9 cellular contexts compared by ENCODE assay signal in the genomic region with DNA sequence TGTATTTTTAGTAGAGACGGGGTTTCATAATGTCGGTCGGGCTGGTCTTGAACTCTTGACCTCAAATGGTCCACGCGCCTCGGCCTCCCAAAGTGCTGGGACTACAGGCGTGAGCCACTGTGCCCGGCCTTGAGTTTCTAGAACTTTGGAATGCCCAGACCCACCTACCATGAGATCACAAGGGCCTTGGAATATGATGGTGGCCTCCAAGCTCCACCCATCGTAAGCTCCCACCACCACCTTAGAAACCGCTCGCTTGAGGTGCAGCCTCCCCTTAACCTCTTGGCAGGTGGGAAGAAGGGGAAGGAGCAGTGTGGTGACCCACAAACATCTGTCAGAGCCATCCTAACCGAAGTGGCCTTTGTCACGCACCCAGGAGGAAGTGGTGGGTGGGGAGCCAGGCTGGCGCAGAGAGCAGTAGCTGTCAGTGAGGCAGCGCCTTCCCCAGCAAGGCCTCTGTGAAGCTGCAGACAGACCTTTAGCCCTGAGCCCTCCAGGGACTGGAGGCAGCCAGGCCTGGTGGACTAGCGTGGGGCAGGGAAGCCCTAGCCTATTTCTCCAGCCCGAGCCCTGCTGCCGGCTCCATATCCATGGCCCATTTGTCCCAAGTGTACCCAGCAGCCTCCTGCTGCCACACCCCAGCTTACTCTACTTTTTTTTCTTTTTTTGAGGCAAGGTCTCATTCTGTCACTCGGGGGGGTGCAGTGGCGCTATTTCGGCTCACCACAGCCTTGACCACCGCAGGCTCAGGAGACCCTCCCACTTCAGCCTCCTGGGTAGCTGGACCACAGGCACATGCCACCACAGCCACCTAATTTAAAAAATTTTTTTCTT. TPM values are rescaled to one million over a fixed set of nuclear protein-coding genes. Genes with fewer than 3 reads are reported as not detected.
DNase-seq lines count a peak whose midpoint lies in the region; ATAC-seq, FAIRE-seq and TF ChIP-seq lines count a peak whose summit lies in the region.
"Had no signal": no experiment of that assay in that cellular context is flagged by ENCODE, and none has a peak within 500 bp of the region (broad histone marks: within the 10 kb centered on the region; RNA-seq: fewer than 3 reads in every experiment).

No MANE protein-coding gene starts in this region.

- H3K4me1 Mint-ChIP-seq in WTC11, result no peaks in the 10 kb centered on the region; the same call in 1 of the 2 replicates

- H3K4me1 ChIP-seq in osteoblast (ENCODE audit: insufficient read depth, low read length), result no peaks in the 10 kb centered on the region
- H3K4me1 ChIP-seq in PC-3 (ENCODE audit: insufficient read depth, low read length), result no peaks in the 10 kb centered on the region

- no peak overlapping the region for H2AFZ ChIP-seq in osteoblast (ENCODE audit: low read length)
- no peak overlapping the region for H2AFZ ChIP-seq in PC-3 (ENCODE audit: low read length)

- no TSS peak for BruUV-seq in PC-3 (replicated peaks; lab: Mats Ljungman, UMichigan)

- no peak overlapping the region for H3K9ac ChIP-seq in PC-3 (ENCODE audit: low read length)

- POLR2A ChIA-PET in WTC11 (lab: Charles Lee) (no interaction called here), PC-3 (lab: Charles Lee; ENCODE audit: unreplicated experiment) (no interaction called here)

- DNase-seq in GM19239 (ENCODE audit: insufficient read length, low spot score) (peak; percentile 32), WTC11 (ENCODE audit: low spot score) (no peak), osteoblast (ENCODE audit: insufficient read length, low spot score, missing footprints) (no peak), PC-3 (no peak), amniotic stem cell (lab: John Stamatoyannopoulos, UW) (no peak)
- DNase-seq in effector CD4-positive, alpha-beta T cell, result peak; percentile 51
- DNase-seq in stimulated activated CD8-positive, alpha-beta memory T cell treated with anti-CD3 and anti-CD28 coated beads, Interleukin-12 subunit alpha, Interleukin-12 subunit beta, amount 100 ng/mL, for 24 hours (ENCODE audit: extremely low read depth), result peak; percentile 74

- peak; percentile 98 for FAIRE-seq in GM19239 (lab: Jason Lieb, UNC)

- H3K4me2 ChIP-seq in osteoblast (ENCODE audit: insufficient read depth, low read length), result no peak overlapping the region
- H3K4me2 ChIP-seq in PC-3 (ENCODE audit: low read length), result no peak overlapping the region

- no peaks in the 10 kb centered on the region for H3K9me2 ChIP-seq in PC-3 (replicated peaks; ENCODE audit: low read length)

- H3K27ac ChIP-seq in osteoblast (ENCODE audit: low read depth, low read length) (no peak overlapping the region), PC-3 (ENCODE audit: low read length) (no peak overlapping the region)
- H3K27ac ChIP-seq: VCaP had no signal

- H3K36me3 ChIP-seq in osteoblast (ENCODE audit: insufficient read depth, low read length) (no peaks in the 10 kb centered on the region), PC-3 (ENCODE audit: low read depth, low read length) (no peaks in the 10 kb centered on the region)

- peaks cover 3% of the 10 kb centered on the region; the same call in 1 of the 2 replicates for H3K27me3 Mint-ChIP-seq in WTC11 (ENCODE audit: low read depth)

- no peaks in the 10 kb centered on the region for H3F3A ChIP-seq in PC-3 (ENCODE audit: low read length, unreplicated experiment)

- peak; percentile 83 for ATAC-seq in HG03196 (IDR thresholded peaks at IDR 0.05; ENCODE audit: unreplicated experiment)
- ATAC-seq in WTC11, result no peak; the same call in 1 of the 2 replicates
- no peak for ATAC-seq in PC-3

- H3K9me3 ChIP-seq in osteoblast (ENCODE audit: low read depth, low read length), result no peaks in the 10 kb centered on the region
- no peaks in the 10 kb centered on the region for H3K9me3 ChIP-seq in PC-3 (ENCODE audit: low read length)

- H3K4me3 Mint-ChIP-seq in WTC11, result no peak overlapping the region

- H3K4me3 ChIP-seq in osteoblast (ENCODE audit: insufficient read depth, low read length) (no peak overlapping the region), PC-3 (ENCODE audit: low read length) (no peak overlapping the region)

- no peaks in the 10 kb centered on the region for H3K9me3 Mint-ChIP-seq in WTC11

- no peaks in the 10 kb centered on the region for H4K20me1 ChIP-seq in osteoblast (ENCODE audit: insufficient read depth, low read length)
- H4K20me1 ChIP-seq in PC-3 (ENCODE audit: low read length), result no peaks in the 10 kb centered on the region

- no peaks in the 10 kb centered on the region for H3K36me3 Mint-ChIP-seq in WTC11

- no peaks in the 10 kb centered on the region for H3K79me2 ChIP-seq in osteoblast (ENCODE audit: insufficient read depth, low read length)
- no peaks in the 10 kb centered on the region for H3K79me2 ChIP-seq in PC-3 (ENCODE audit: low read length)

- intact Hi-C loops in PC-3 (cut with micrococcal nuclease), result no loop called here

- no peaks in the 10 kb centered on the region for H3K27me3 ChIP-seq in osteoblast (ENCODE audit: insufficient read depth, low read length)
- no peaks in the 10 kb centered on the region for H3K27me3 ChIP-seq in PC-3 (ENCODE audit: low read length)

- H3K27ac Mint-ChIP-seq in WTC11, result no peak overlapping the region

- no peak for TF ChIP-seq CTCF in WTC11 (IDR thresholded peaks at IDR 0.05)
- no peak for TF ChIP-seq CTCF in osteoblast (IDR thresholded peaks at IDR 0.05; ENCODE audit: extremely low read depth, low read depth, low read length)
- TF ChIP-seq CTCF in PC-3 (conservative IDR thresholded peaks at IDR 0.05; ENCODE audit: low read depth, low read length), result no peak

- CTCF ChIA-PET in WTC11 (lab: Charles Lee), result interaction anchor here (0.9 to 4.3 kb wide), 4 partner anchors 9 to 156 kb away, joined by 3 to 25 read pairs (median 4); a partner anchor contains a TSS
- CTCF ChIA-PET in PC-3 (lab: Charles Lee), result no interaction called here

TF ChIP-seq in WTC11, 78 proteins besides CTCF, POLR2A, EP300 and RAD21:
- TF ChIP-seq RORB (CRISPR knock-in tag; IDR thresholded peaks at IDR 0.05) (no peak), ETV6 (CRISPR knock-in tag; IDR thresholded peaks at IDR 0.05) (no peak), FOXP1 (CRISPR knock-in tag; IDR thresholded peaks at IDR 0.05; ENCODE audit: borderline replicate concordance) (0 out of 2 replicates have a peak, but pooled peaks have one; percentile 23), CREM (CRISPR knock-in tag; IDR thresholded peaks at IDR 0.05) (no peak)
- TF ChIP-seq, protein P1, sequence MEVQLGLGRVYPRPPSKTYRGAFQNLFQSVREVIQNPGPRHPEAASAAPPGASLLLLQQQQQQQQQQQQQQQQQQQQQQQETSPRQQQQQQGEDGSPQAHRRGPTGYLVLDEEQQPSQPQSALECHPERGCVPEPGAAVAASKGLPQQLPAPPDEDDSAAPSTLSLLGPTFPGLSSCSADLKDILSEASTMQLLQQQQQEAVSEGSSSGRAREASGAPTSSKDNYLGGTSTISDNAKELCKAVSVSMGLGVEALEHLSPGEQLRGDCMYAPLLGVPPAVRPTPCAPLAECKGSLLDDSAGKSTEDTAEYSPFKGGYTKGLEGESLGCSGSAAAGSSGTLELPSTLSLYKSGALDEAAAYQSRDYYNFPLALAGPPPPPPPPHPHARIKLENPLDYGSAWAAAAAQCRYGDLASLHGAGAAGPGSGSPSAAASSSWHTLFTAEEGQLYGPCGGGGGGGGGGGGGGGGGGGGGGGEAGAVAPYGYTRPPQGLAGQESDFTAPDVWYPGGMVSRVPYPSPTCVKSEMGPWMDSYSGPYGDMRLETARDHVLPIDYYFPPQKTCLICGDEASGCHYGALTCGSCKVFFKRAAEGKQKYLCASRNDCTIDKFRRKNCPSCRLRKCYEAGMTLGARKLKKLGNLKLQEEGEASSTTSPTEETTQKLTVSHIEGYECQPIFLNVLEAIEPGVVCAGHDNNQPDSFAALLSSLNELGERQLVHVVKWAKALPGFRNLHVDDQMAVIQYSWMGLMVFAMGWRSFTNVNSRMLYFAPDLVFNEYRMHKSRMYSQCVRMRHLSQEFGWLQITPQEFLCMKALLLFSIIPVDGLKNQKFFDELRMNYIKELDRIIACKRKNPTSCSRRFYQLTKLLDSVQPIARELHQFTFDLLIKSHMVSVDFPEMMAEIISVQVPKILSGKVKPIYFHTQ (CRISPR knock-in tag; IDR thresholded peaks at IDR 0.05), result no peak
- TF ChIP-seq, protein P2, sequence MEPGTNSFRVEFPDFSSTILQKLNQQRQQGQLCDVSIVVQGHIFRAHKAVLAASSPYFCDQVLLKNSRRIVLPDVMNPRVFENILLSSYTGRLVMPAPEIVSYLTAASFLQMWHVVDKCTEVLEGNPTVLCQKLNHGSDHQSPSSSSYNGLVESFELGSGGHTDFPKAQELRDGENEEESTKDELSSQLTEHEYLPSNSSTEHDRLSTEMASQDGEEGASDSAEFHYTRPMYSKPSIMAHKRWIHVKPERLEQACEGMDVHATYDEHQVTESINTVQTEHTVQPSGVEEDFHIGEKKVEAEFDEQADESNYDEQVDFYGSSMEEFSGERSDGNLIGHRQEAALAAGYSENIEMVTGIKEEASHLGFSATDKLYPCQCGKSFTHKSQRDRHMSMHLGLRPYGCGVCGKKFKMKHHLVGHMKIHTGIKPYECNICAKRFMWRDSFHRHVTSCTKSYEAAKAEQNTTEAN (CRISPR knock-in tag; IDR thresholded peaks at IDR 0.05), result no peak

RNA-seq across cellular contexts. Expression of a gene that starts 13.1 kb away (rescaled TPM):
- total RNA-seq in WTC11 (2021) (50.4 to 55.2 TPM (median 53.5 TPM) in 3 replicates), osteoblast (18.0 and 20.3 TPM in 2 replicates), PC-3 (2014; rRNA removed) (8.4 and 16.8 TPM in 2 replicates)

RNA-seq across cellular contexts. Expression of a gene that starts 13.8 kb away (rescaled TPM):
- total RNA-seq in WTC11 (2021), result 0.64 to 1.1 TPM (median 1.0 TPM) in 3 replicates
- 0.36 TPM in 1 of 2 replicates, not detected in the other for total RNA-seq in osteoblast
- total RNA-seq in PC-3 (2014; rRNA removed), result not detected in 2 replicates

RNA-seq across cellular contexts. Expression of a gene that starts 28.9 kb away (rescaled TPM):
- total RNA-seq in WTC11 (2021) (69.0 to 72.2 TPM (median 70.5 TPM) in 3 replicates), osteoblast (13.6 and 13.8 TPM in 2 replicates), PC-3 (2014; rRNA removed) (63.1 and 64.1 TPM in 2 replicates)

RNA-seq across cellular contexts. Expression of a gene that starts 51.4 kb away (rescaled TPM):
- total RNA-seq in WTC11 (2021), result 10.0 to 12.5 TPM (median 11.3 TPM) in 3 replicates
- 10.9 and 14.8 TPM in 2 replicates for total RNA-seq in osteoblast
- 3.6 and 4.3 TPM in 2 replicates for total RNA-seq in PC-3 (2014; rRNA removed)

Comparison
In these comparisons a context has a peak if more than half of its experiments do, and no peak if none do; other contexts are left out.
1. DNase-seq: peak in GM19239 (single experiment), effector CD4-positive, alpha-beta T cell (single experiment) and stimulated activated CD8-positive, alpha-beta memory T cell treated with anti-CD3 and anti-CD28 coated beads, Interleukin-12 subunit alpha, Interleukin-12 subunit beta, amount 100 ng/mL, for 24 hours (single experiment); none in WTC11 (single experiment), osteoblast (single experiment), PC-3 (single experiment) and amniotic stem cell (single experiment).